ENCODE assay signal across 8 cellular contexts in genomic region chr1:51728611-51729155, GRCh38.
DNase-seq lines count a peak whose midpoint lies in the region; ATAC-seq, FAIRE-seq and TF ChIP-seq lines count a peak whose summit lies in the region.

No MANE protein-coding gene starts in this region.

- H3K9me3 ChIP-seq in OCI-LY3 (ENCODE audit: insufficient read depth, low read length), result no peaks in the 10 kb centered on the region
- H3K9me3 ChIP-seq in endothelial cell of umbilical vein (replicated peaks; ENCODE audit: control insufficient read depth, insufficient read depth, low read length), result no peaks in the 10 kb centered on the region

- H3K27ac ChIP-seq in OCI-LY3 (ENCODE audit: low read length), result peak overlapping the region; percentile 70
- peak overlapping the region; percentile 66 for H3K27ac ChIP-seq in endothelial cell of umbilical vein (ENCODE audit: insufficient read depth, low read depth, low read length)
- H3K27ac ChIP-seq in substantia nigra (ENCODE audit: low read depth, low read length, poor library complexity, severe bottlenecking), result no peak overlapping the region

- H2AFZ ChIP-seq in OCI-LY3 (ENCODE audit: low read depth, low read length) (peak overlapping the region; percentile 87), endothelial cell of umbilical vein (ENCODE audit: low read depth, low read length) (peak overlapping the region; percentile 92)

- no TSS peak for BruUV-seq in endothelial cell of umbilical vein (replicated peaks; lab: Mats Ljungman, UMichigan)

- no peaks in the 10 kb centered on the region for H3K9me1 ChIP-seq in endothelial cell of umbilical vein (replicated peaks; ENCODE audit: control insufficient read depth, extremely low read depth, insufficient read depth, low read length)

- peak overlapping the region; percentile 86 for H3K27ac Mint-ChIP-seq in progenitor cell of endocrine pancreas

- H4K20me1 ChIP-seq in OCI-LY3 (ENCODE audit: insufficient read depth, low read length), result peaks cover 10% of the 10 kb centered on the region; the same call in 1 of the 2 replicates
- H4K20me1 ChIP-seq in endothelial cell of umbilical vein (replicated peaks; ENCODE audit: control insufficient read depth, extremely low read depth, insufficient read depth, low read length), result no peaks in the 10 kb centered on the region

- peak overlapping the region; percentile 91 for H3K4me2 ChIP-seq in OCI-LY3 (ENCODE audit: low read length)
- peak overlapping the region; percentile 93 for H3K4me2 ChIP-seq in endothelial cell of umbilical vein (ENCODE audit: insufficient read depth, low read length)

- TF ChIP-seq CTCF in GM06990 (IDR thresholded peaks at IDR 0.05; ENCODE audit: insufficient read depth, low read length, poor library complexity, severe bottlenecking), result no peak
- TF ChIP-seq CTCF in OCI-LY3 (IDR thresholded peaks at IDR 0.05; ENCODE audit: low read depth, low read length), result no peak
- TF ChIP-seq CTCF in endothelial cell of umbilical vein (IDR thresholded peaks at IDR 0.05; ENCODE audit: extremely low read depth in 1 of 2, insufficient read depth in 1 of 2, low read depth in 1 of 2, low read length in 2 of 2), result no peak
- TF ChIP-seq CTCF in progenitor cell of endocrine pancreas (IDR thresholded peaks at IDR 0.05; ENCODE audit: unreplicated experiment), result no peak
- TF ChIP-seq CTCF in GM13976 (IDR thresholded peaks at IDR 0.05; ENCODE audit: borderline replicate concordance, control extremely low read depth, extremely low read depth, insufficient read depth, missing control alignments), result no peak

- H3K27me3 ChIP-seq in GM06990 (replicated peaks; ENCODE audit: control insufficient read depth, insufficient read depth, low read length) (no peaks in the 10 kb centered on the region), OCI-LY3 (ENCODE audit: low read depth, low read length) (no peaks in the 10 kb centered on the region), endothelial cell of umbilical vein (ENCODE audit: control insufficient read depth in 2 of 2, insufficient read depth in 2 of 2, low read length in 2 of 2) (no peaks in the 10 kb centered on the region)

- no peak for DNase-seq in GM06990 (ENCODE audit: extremely low read depth, insufficient read length)
- peak; percentile 40 for DNase-seq in endothelial cell of umbilical vein (ENCODE audit: low read depth, low spot score)
- no peak for DNase-seq in progenitor cell of endocrine pancreas (ENCODE audit: low spot score, unreplicated experiment)
- DNase-seq in substantia nigra (lab: John Stamatoyannopoulos, UW), result no peak
- no peak for DNase-seq in GM13976 (ENCODE audit: low spot score)
- no peak for DNase-seq in NAMALWA (ENCODE audit: low spot score)

- H3K4me3 Mint-ChIP-seq in progenitor cell of endocrine pancreas (ENCODE audit: low read depth), result peak overlapping the region; percentile 97

- CTCF ChIA-PET in endothelial cell of umbilical vein (lab: Charles Lee), result interaction anchor here (0.6 to 1.2 kb wide), 4 partner anchors 10 to 193 kb away, joined by 3 to 5 read pairs (median 3); no protein-coding TSS in a partner anchor

- H3K36me3 ChIP-seq in GM06990 (ENCODE audit: control insufficient read depth, insufficient read depth, low read length), result no peaks in the 10 kb centered on the region; the same call in none of the 2 replicates
- no peaks in the 10 kb centered on the region for H3K36me3 ChIP-seq in OCI-LY3 (replicated peaks; ENCODE audit: low read depth, low read length)
- H3K36me3 ChIP-seq in endothelial cell of umbilical vein (ENCODE audit: control insufficient read depth in 2 of 2, extremely low read depth in 1 of 2, insufficient read depth in 2 of 2, low read length in 2 of 2), result no peaks in the 10 kb centered on the region

- H3K4me1 ChIP-seq in OCI-LY3 (ENCODE audit: low read length) (peaks cover 13% of the 10 kb centered on the region), endothelial cell of umbilical vein (ENCODE audit: control insufficient read depth, extremely low read depth, insufficient read depth, low read length) (peaks cover 16% of the 10 kb centered on the region)

- H3K79me2 ChIP-seq in OCI-LY3 (ENCODE audit: low read length) (peaks cover 43% of the 10 kb centered on the region), endothelial cell of umbilical vein (ENCODE audit: control insufficient read depth, insufficient read depth, low read length) (peaks cover 28% of the 10 kb centered on the region)

- intact Hi-C loops in endothelial cell of umbilical vein (cut with micrococcal nuclease), result loop anchor here (1.0 to 5.0 kb wide), 3 partner anchors 41 to 101 kb away; no protein-coding TSS in a partner anchor

- dilution Hi-C loops in endothelial cell of umbilical vein (cut with MboI; ENCODE audit: extremely low pct_ligation_motif_present, low sequenced_read_pairs), result no loop called here

- H3K4me3 ChIP-seq in GM06990 (replicated peaks; ENCODE audit: low read depth, low read length), result peak overlapping the region; percentile 83
- peak overlapping the region; percentile 87 for H3K4me3 ChIP-seq in OCI-LY3 (ENCODE audit: low read length)
- H3K4me3 ChIP-seq in endothelial cell of umbilical vein (replicated peaks in 1 of 3; ENCODE audit: insufficient read depth in 1 of 3, low read depth in 1 of 3, low read length in 3 of 3), result peak overlapping the region; percentile 89 to 97 (median 94)

- no peaks in the 10 kb centered on the region for H3K36me3 Mint-ChIP-seq in progenitor cell of endocrine pancreas (ENCODE audit: insufficient read depth)

- H3K9ac ChIP-seq in OCI-LY3 (ENCODE audit: low read length) (peak overlapping the region; percentile 93), endothelial cell of umbilical vein (replicated peaks; ENCODE audit: extremely low read depth, insufficient read depth, low read length) (peak overlapping the region; percentile 73)

- H3K4me1 Mint-ChIP-seq in progenitor cell of endocrine pancreas (ENCODE audit: low read depth), result peaks cover 28% of the 10 kb centered on the region

- in situ Hi-C loops in GM13976 (cut with MboI; ENCODE audit: low sequenced_read_pairs, unreplicated experiment), result no loop called here

- ATAC-seq in HG03520 (IDR thresholded peaks at IDR 0.05; ENCODE audit: unreplicated experiment), result no peak

- H3K9me3 Mint-ChIP-seq in progenitor cell of endocrine pancreas (ENCODE audit: low read depth), result no peaks in the 10 kb centered on the region

- POLR2A ChIA-PET in endothelial cell of umbilical vein (lab: Charles Lee), result no interaction called here

- peaks cover 7% of the 10 kb centered on the region for H3K27me3 Mint-ChIP-seq in progenitor cell of endocrine pancreas

- no peak for FAIRE-seq in endothelial cell of umbilical vein (lab: Jason Lieb, UNC)

- no peak for TF ChIP-seq POLR2A in endothelial cell of umbilical vein (IDR thresholded peaks at IDR 0.05; ENCODE audit: low read depth, low read length)

TF ChIP-seq in endothelial cell of umbilical vein, 7 proteins besides CTCF, POLR2A, EP300 and RAD21:
- no peak for TF ChIP-seq MAX (IDR thresholded peaks at IDR 0.05; ENCODE audit: insufficient read depth, insufficient read length)
- TF ChIP-seq FOS (IDR thresholded peaks at IDR 0.05; ENCODE audit: borderline replicate concordance, insufficient read depth, low read length), result no peak
- no peak for TF ChIP-seq MYC (IDR thresholded peaks at IDR 0.05; ENCODE audit: low read depth, low read length)
- TF ChIP-seq GATA2 (IDR thresholded peaks at IDR 0.05; ENCODE audit: insufficient read depth, insufficient read length, low read depth, low read length), result no peak
- no peak for TF ChIP-seq JUN (IDR thresholded peaks at IDR 0.05; ENCODE audit: borderline replicate concordance, insufficient read depth, insufficient read length, low read depth)
- no peak for TF ChIP-seq EZH2 (IDR thresholded peaks at IDR 0.05; ENCODE audit: borderline replicate concordance, low read depth, low read length, severe bottlenecking)
- TF ChIP-seq POLR2AphosphoS5 (IDR thresholded peaks at IDR 0.05; ENCODE audit: insufficient read depth, low read depth, low read length), result no peak
TF ChIP-seq in endothelial cell of umbilical vein: peak in this region for 0.
